ENCODE assay signal across 8 cellular contexts in the genomic region with DNA sequence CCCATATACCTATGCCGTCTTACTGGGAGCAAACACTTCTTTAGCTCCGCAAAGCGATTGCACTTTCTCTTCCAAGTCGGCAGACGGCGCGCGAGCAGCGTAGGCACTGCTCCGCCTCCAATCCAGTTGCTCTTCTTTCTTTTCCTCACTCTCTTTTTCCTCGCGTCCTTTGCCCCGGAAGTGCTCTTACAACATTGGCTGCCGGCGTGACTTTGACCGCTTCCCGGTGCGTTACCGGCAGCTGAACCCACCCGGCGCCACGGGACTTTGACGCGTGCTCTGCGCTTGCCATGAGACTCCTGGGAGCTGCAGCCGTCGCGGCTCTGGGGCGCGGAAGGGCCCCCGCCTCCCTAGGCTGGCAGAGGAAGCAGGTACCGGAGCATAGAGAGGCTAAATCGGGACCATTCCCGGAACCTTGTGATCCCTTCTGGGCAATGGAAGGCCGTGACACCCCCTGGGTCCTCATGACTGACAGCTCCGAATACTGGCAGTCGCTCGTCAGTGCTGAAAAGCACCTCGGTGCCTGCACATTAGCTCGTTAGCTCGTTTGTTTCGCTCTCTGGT. TPM values are rescaled to one million over a fixed set of nuclear protein-coding genes. Genes with fewer than 3 reads are reported as not detected.
DNase-seq lines count a peak whose midpoint lies in the region; ATAC-seq and TF ChIP-seq lines count a peak whose summit lies in the region.

A gene (plus strand): TSS at position 183 of the 564 bp plus-strand sequence. CDS start 108 bp downstream, at position 291.

- no peaks in the 10 kb centered on the region for H3K9me3 Mint-ChIP-seq in activated T-cell treated with anti-CD3 and anti-CD28 coated beads, Interleukin-2, amount 50 U/mL, for 4 hours

- ATAC-seq in GM21619 (IDR thresholded peaks at IDR 0.05; ENCODE audit: unreplicated experiment) (peak; percentile 99), esophagus mucosa (peak; percentile 99)
- ATAC-seq in activated T-cell treated with anti-CD3 and anti-CD28 coated beads, Interleukin-2, amount 50 U/mL, for 4 hours, result peak; percentile 98

- H3K4me3 Mint-ChIP-seq in activated T-cell treated with anti-CD3 and anti-CD28 coated beads, Interleukin-2, amount 50 U/mL, for 4 hours, result peak within 1 kb of the TSS; percentile 93

- H3K36me3 ChIP-seq in muscle layer of duodenum (ENCODE audit: control insufficient read depth in 1 of 2, insufficient read depth in 2 of 2, low read length in 2 of 2), result peaks cover 0 to 19% of the 10 kb centered on the region in 2 donors

- H3K27ac ChIP-seq in muscle layer of duodenum (ENCODE audit: low read length), result peak within 1 kb of the TSS; percentile 85

- H3K9me3 ChIP-seq in muscle layer of duodenum (ENCODE audit: control insufficient read depth in 1 of 2, low read length in 2 of 2), result no peaks in the 10 kb centered on the region

- peaks cover 0 to 21% of the 10 kb centered on the region in 2 donors for H3K4me1 ChIP-seq in muscle layer of duodenum (ENCODE audit: control insufficient read depth in 1 of 2, insufficient read depth in 2 of 2, low read length in 2 of 2)

- H3K27me3 Mint-ChIP-seq in activated T-cell treated with anti-CD3 and anti-CD28 coated beads, Interleukin-2, amount 50 U/mL, for 4 hours (ENCODE audit: low read depth), result no peaks in the 10 kb centered on the region

- peak within 1 kb of the TSS; percentile 97 to 99 for H3K4me3 ChIP-seq in muscle layer of duodenum (ENCODE audit: low read depth in 1 of 2, low read length in 2 of 2)

- peaks cover 40% of the 10 kb centered on the region for H3K4me1 Mint-ChIP-seq in activated T-cell treated with anti-CD3 and anti-CD28 coated beads, Interleukin-2, amount 50 U/mL, for 4 hours (ENCODE audit: low read depth)

- H3K36me3 Mint-ChIP-seq in activated T-cell treated with anti-CD3 and anti-CD28 coated beads, Interleukin-2, amount 50 U/mL, for 4 hours (ENCODE audit: insufficient read depth), result peaks cover 16% of the 10 kb centered on the region

- H3K27me3 ChIP-seq in muscle layer of duodenum (ENCODE audit: low read depth, low read length), result no peaks in the 10 kb centered on the region

- in situ Hi-C loops in KBM-7 (cut with MboI; ENCODE audit: low pct_unique_long_range_greater_than_20kb, low sequenced_read_pairs), result no loop called here

- peak; percentile 94 for DNase-seq in DMS53 treated with DMSO at 0.1 percent for 48 hours (lab: John Stamatoyannopoulos, UW; ENCODE audit: unreplicated experiment)
- peak; percentile 97 for DNase-seq in KBM-7
- peak; percentile 81 for DNase-seq in activated T-cell treated with anti-CD3 and anti-CD28 coated beads, Interleukin-2, amount 50 U/mL, for 4 hours
- DNase-seq in stimulated activated CD8-positive, alpha-beta memory T cell treated with anti-CD3 and anti-CD28 coated beads, Interleukin-7, amount 100 ng/mL, for 48 hours (ENCODE audit: extremely low read depth in 1 of 2, low read depth in 1 of 2), result peak; percentile 67 to 79

TF ChIP-seq in PFSK-1, 5 proteins besides CTCF, POLR2A, EP300 and RAD21:
- TF ChIP-seq POLR2AphosphoS5 (IDR thresholded peaks at IDR 0.05; ENCODE audit: low read depth, low read length) (peak; percentile 56; the same call in 1 of the 2 replicates), FOXP2 (optimal IDR thresholded peaks at IDR 0.05; ENCODE audit: borderline replicate concordance, extremely low read depth, extremely low read length, insufficient read depth) (no peak), TAF1 (IDR thresholded peaks at IDR 0.05; ENCODE audit: borderline replicate concordance, insufficient read depth, low read length) (0 out of 2 replicates have a peak, but pooled peaks have one; percentile 54)
TF ChIP-seq in PFSK-1: peak in this region for 2.

RNA-seq across cellular contexts. Expression of the gene that starts here (rescaled TPM):
- 17.4 TPM for polyA plus RNA-seq in PFSK-1 (2012; ENCODE audit: insufficient read length, low read depth)
- 100 to 1,000 TPM; 123 to 131 (median 130) TPM for total RNA-seq in activated T-cell treated with anti-CD3 and anti-CD28 coated beads, Interleukin-2, amount 50 U/mL, for 4 hours
- total RNA-seq in esophagus mucosa, result 32.5 TPM

Comparison
In these comparisons a context has a peak if more than half of its experiments do, and no peak if none do; other contexts are left out.
1. Peak in every context shown above with its lines: DNase-seq, ATAC-seq, H3K4me3 ChIP-seq and H3K27ac ChIP-seq.